Comparison of ENCODE assay signal across 1 cellular context in the genomic region with DNA sequence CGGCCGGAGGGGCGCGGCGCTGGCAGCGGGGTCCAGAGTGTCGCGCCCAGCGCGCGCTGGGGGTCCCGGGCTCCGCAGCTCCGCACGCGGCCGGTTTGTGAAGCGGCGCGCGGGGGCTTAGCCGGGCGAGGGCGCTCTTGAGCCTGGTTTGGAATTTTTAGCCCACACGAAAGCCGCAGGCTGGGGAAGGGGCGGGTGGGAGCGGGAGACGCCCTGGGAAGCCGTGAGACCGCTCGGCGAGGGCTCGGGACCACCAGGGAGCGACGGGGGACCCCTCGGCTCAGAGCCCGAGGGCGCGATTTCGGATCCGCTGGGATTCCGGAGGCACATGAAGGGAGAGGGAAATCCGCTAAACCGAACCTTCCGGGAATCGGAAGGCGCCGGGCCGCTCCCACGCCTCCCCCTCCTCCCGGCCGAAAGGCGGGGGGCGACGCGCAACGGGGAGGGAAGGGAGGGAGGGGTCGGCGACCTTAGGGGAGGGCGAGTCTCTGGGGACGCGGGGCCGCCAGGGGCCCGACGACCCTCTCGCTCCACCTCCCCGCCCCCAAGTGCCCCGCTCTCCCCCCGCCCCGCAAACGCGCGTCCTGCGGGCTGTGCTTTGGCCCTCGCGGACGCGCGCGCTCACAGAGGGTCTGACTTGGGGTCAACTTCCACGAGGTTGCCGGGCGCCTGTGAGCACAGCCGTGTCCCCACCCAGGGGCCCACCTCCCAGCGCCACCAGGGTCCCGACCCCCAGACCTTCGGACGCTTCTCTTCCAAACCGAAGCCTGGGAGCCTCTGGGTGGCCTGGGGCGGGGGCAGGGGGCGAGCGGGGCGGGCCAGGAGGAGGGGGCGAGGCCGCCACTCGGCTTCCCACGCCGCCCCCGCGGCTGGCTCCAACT.
TF ChIP-seq lines count a peak whose summit lies in the region.

No MANE protein-coding gene starts in this region.

TF ChIP-seq in GM23338, 12 proteins besides CTCF, POLR2A, EP300 and RAD21 (continued from another document):
- TF ChIP-seq, protein P1, sequence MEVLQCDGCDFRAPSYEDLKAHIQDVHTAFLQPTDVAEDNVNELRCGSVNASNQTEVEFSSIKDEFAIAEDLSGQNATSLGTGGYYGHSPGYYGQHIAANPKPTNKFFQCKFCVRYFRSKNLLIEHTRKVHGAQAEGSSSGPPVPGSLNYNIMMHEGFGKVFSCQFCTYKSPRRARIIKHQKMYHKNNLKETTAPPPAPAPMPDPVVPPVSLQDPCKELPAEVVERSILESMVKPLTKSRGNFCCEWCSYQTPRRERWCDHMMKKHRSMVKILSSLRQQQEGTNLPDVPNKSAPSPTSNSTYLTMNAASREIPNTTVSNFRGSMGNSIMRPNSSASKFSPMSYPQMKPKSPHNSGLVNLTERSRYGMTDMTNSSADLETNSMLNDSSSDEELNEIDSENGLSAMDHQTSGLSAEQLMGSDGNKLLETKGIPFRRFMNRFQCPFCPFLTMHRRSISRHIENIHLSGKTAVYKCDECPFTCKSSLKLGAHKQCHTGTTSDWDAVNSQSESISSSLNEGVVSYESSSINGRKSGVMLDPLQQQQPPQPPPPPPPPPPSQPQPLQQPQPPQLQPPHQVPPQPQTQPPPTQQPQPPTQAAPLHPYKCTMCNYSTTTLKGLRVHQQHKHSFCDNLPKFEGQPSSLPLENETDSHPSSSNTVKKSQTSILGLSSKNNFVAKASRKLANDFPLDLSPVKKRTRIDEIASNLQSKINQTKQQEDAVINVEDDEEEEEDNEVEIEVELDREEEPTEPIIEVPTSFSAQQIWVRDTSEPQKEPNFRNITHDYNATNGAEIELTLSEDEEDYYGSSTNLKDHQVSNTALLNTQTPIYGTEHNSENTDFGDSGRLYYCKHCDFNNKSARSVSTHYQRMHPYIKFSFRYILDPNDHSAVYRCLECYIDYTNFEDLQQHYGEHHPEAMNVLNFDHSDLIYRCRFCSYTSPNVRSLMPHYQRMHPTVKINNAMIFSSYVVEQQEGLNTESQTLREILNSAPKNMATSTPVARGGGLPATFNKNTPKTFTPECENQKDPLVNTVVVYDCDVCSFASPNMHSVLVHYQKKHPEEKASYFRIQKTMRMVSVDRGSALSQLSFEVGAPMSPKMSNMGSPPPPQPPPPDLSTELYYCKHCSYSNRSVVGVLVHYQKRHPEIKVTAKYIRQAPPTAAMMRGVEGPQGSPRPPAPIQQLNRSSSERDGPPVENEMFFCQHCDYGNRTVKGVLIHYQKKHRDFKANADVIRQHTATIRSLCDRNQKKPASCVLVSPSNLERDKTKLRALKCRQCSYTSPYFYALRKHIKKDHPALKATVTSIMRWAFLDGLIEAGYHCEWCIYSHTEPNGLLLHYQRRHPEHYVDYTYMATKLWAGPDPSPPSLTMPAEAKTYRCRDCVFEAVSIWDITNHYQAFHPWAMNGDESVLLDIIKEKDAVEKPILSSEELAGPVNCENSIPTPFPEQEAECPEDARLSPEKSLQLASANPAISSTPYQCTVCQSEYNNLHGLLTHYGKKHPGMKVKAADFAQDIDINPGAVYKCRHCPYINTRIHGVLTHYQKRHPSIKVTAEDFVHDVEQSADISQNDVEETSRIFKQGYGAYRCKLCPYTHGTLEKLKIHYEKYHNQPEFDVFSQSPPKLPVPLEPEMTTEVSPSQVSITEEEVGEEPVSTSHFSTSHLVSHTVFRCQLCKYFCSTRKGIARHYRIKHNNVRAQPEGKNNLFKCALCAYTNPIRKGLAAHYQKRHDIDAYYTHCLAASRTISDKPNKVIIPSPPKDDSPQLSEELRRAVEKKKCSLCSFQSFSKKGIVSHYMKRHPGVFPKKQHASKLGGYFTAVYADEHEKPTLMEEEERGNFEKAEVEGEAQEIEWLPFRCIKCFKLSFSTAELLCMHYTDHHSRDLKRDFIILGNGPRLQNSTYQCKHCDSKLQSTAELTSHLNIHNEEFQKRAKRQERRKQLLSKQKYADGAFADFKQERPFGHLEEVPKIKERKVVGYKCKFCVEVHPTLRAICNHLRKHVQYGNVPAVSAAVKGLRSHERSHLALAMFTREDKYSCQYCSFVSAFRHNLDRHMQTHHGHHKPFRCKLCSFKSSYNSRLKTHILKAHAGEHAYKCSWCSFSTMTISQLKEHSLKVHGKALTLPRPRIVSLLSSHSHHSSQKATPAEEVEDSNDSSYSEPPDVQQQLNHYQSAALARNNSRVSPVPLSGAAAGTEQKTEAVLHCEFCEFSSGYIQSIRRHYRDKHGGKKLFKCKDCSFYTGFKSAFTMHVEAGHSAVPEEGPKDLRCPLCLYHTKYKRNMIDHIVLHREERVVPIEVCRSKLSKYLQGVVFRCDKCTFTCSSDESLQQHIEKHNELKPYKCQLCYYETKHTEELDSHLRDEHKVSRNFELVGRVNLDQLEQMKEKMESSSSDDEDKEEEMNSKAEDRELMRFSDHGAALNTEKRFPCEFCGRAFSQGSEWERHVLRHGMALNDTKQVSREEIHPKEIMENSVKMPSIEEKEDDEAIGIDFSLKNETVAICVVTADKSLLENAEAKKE (CRISPR knock-in tag; IDR thresholded peaks at IDR 0.05), result no peak
